9 cellular contexts compared by ENCODE assay signal in the genomic region with DNA sequence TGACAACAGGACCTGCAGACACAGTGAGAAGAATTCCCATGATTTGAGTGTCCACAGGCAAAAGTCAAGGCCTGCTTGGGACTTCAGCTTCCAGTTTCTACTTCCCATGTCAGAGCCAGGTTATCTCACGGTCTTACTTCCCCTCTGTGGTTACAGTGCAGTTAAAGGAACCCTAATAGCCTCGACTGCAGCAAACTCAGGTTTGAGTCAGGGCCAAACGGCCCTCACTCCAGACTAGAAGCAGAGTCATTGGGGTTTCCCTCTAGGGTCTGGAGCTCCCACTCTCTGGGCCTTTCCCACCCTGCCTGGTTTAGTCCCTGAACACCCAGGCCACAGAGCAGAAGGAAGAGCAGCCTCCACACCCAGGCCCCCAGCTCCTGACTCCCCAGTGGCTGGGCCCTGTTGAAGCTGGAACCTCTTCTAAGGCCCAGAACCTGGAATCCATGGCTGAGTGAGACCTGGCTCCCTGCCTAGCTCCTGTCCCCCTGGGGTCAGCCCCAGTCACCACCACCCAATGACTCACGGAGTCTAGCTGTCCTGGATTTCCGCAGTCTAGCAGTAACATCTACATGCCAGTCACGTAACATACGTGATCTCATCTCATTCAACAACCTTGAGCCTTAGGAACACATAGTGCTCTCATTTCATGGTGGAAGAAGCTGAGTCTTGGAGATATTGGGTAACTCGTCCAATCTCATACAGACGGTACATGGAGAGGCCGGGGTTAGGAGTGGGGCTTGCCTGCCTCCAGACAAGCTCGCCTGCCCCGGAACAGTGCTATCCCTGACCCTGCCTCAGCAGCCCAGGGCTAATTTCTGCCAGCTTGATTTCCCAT. TPM values are rescaled to one million over a fixed set of nuclear protein-coding genes. Genes with fewer than 3 reads are reported as not detected.
DNase-seq lines count a peak whose midpoint lies in the region; ATAC-seq and TF ChIP-seq lines count a peak whose summit lies in the region.
"Had no signal": no experiment of that assay in that cellular context is flagged by ENCODE, and none has a peak within 500 bp of the region (broad histone marks: within the 10 kb centered on the region; RNA-seq: fewer than 3 reads in every experiment).

No MANE protein-coding gene starts in this region.

- H3K27me3 ChIP-seq in thoracic aorta (replicated peaks; ENCODE audit: insufficient read depth), result no peaks in the 10 kb centered on the region

- ATAC-seq in GM21825 (IDR thresholded peaks at IDR 0.05; ENCODE audit: unreplicated experiment) (peak; percentile 59), thoracic aorta (ENCODE audit: insufficient number of reproducible peaks, low FRiP score, low read depth) (peak; percentile 13)

- H3K4me3 ChIP-seq in thoracic aorta, result no peak overlapping the region

- no peak for TF ChIP-seq CTCF in thoracic aorta (IDR thresholded peaks at IDR 0.05)

- peak; percentile 95 for DNase-seq in NOMO-1 treated with DMSO at 0.1 percent for 48 hours (lab: John Stamatoyannopoulos, UW; ENCODE audit: unreplicated experiment)
- DNase-seq in glomerular visceral epithelial cell (ENCODE audit: extremely low spot score), result peak; percentile 39
- no peak for DNase-seq in thoracic aorta (ENCODE audit: low spot score)
- DNase-seq in NCI-H345 treated with DMSO at 0.1 percent for 48 hours (lab: John Stamatoyannopoulos, UW; ENCODE audit: unreplicated experiment), result no peak
- DNase-seq in NCI-H1105 (lab: John Stamatoyannopoulos, UW), result no peak
- DNase-seq in HK-2 (ENCODE audit: unreplicated experiment), result no peak

- H3K27ac ChIP-seq in thoracic aorta, result peak overlapping the region in 1 of 2 donors; percentile 19

- H3K4me1 ChIP-seq in thoracic aorta (ENCODE audit: control insufficient read depth in 1 of 2, low read depth in 2 of 2), result no peaks in the 10 kb centered on the region

- H3K9me3 ChIP-seq in thoracic aorta, result no peaks in the 10 kb centered on the region

- H3K36me3 ChIP-seq in thoracic aorta, result no peaks in the 10 kb centered on the region

RNA-seq across cellular contexts. Expression of a gene that starts 9.2 kb away (rescaled TPM):
- total RNA-seq in thoracic aorta, result not detected
- total RNA-seq: activated CD8-positive, alpha-beta memory T cell treated with anti-CD3 and anti-CD28 coated beads for 36 hours; natural killer cell treated with Interleukin-12 subunit alpha and Interleukin-12 subunit beta and Interleukin-15 and Interleukin-18, amount 100 ng/mL, for 72 hours had no signal

RNA-seq across cellular contexts. Expression of a gene that starts 18.7 kb away (rescaled TPM):
- total RNA-seq in thoracic aorta, result 10 to 100 TPM; 29.0 to 34.3 TPM

Comparison
In these comparisons a context has a peak if more than half of its experiments do, and no peak if none do; other contexts are left out.
1. DNase-seq: peak in NOMO-1 treated with DMSO at 0.1 percent for 48 hours (single experiment) and glomerular visceral epithelial cell (single experiment); none in thoracic aorta (single experiment), NCI-H345 treated with DMSO at 0.1 percent for 48 hours (single experiment), NCI-H1105 (single experiment) and HK-2 (single experiment).